Comparison of ENCODE assay signal across 2 cellular contexts in the genomic region with DNA sequence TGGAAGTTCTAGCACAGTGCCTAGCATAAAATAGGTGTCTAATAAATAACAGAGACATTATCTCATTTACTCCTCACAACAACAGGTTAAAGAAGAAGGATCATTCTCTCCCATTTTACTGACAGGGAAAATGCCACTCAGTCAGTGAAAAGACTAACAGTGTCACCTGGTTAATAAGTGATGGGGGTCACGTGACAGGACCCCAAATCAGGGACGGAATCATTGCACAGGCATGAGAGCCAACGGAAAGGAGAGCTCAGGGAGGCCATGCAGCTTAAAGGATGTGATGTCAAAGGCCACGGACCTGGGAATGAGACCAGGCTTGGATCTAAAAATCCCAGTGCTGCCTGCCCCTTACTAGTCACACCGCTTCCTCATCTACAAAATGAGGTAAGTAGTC.
TF ChIP-seq lines count a peak whose summit lies in the region.

No MANE protein-coding gene starts in this region.

TF ChIP-seq in A549, 52 proteins besides CTCF, POLR2A, EP300 and RAD21 (continued from another document):
- 0 out of 2 replicates have a peak, but pooled peaks have one; percentile 28 for TF ChIP-seq USF2 (IDR thresholded peaks at IDR 0.05)

TF ChIP-seq in H1, 55 proteins besides CTCF, POLR2A, EP300 and RAD21 (continued from another document):
- TF ChIP-seq USF2 (IDR thresholded peaks at IDR 0.05; ENCODE audit: low read length) (peak; percentile 43; the same call in 1 of the 2 replicates), FOSL1 (IDR thresholded peaks at IDR 0.05; ENCODE audit: insufficient read depth, low read depth, low read length) (no peak), TAF7 (optimal IDR thresholded peaks at IDR 0.05; ENCODE audit: borderline replicate concordance, low read depth, low read length) (no peak)
